Comparison of ENCODE assay signal across 6 cellular contexts in the genomic region with DNA sequence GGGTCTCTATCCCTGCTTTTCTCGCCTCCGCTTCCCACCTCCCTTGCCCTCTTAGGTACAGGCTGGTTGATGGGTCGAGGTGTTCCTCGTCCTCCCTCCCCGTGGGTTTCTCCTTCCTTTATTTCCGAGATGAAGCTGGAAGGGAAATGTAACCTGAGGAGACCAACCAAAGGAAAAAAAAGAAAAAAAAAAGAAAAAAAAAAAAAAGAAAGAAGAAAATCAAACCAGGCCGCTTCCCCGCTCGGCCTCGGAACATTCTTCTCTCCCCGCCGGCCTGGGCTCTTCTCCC. TPM values are rescaled to one million over a fixed set of nuclear protein-coding genes. Genes with fewer than 3 reads are reported as not detected.
A peak's percentile ranks its signal among the peaks of the same experiment; 100 is the strongest.
DNase-seq lines count a peak whose midpoint lies in the region; ATAC-seq and TF ChIP-seq lines count a peak whose summit lies in the region.

No MANE protein-coding gene starts in this region.

- no peaks in the 10 kb centered on the region for H3K9me3 ChIP-seq in SK-N-MC (ENCODE audit: low read depth, low read length)
- H3K9me3 ChIP-seq in left lung: no peaks in the 10 kb centered on the region

- TF ChIP-seq CTCF in AG04449 (IDR thresholded peaks at IDR 0.05; ENCODE audit: insufficient read depth, low read length, missing control alignments) (no peak), left lung (IDR thresholded peaks at IDR 0.05) (no peak)

- CTCF ChIA-PET in AG04449 (lab: Yijun Ruan, JAX): interaction anchor here (0.8 to 2.3 kb wide), 25 partner anchors 10 to 75 kb away, joined by 3 to 83 read pairs (median 7); a partner anchor contains a TSS

- ATAC-seq in left lung: no peak

- H3K27ac ChIP-seq in SK-N-MC: peak overlapping the region; percentile 97
- peak overlapping the region; percentile 78 to 94 for H3K27ac ChIP-seq in left lung

- DNase-seq in AG04449 (ENCODE audit: low read depth, low spot score) (no peak), SK-N-MC (ENCODE audit: low read depth, low spot score) (no peak), left lung (no peak), T-helper 1 cell (no peak), NCI-H2171 treated with DMSO at 0.1 percent for 48 hours (lab: John Stamatoyannopoulos, UW) (no peak), NCI-H1417 (lab: John Stamatoyannopoulos, UW) (no peak)

- H3K4me1 ChIP-seq in left lung: peaks cover 5 to 29% of the 10 kb centered on the region in 2 donors

- H3K27me3 ChIP-seq in left lung: peaks cover 0 to 58% of the 10 kb centered on the region in 2 donors

- peak overlapping the region; percentile 59 for H3K4me3 ChIP-seq in AG04449 (ENCODE audit: low read depth, low read length)
- H3K4me3 ChIP-seq in SK-N-MC: peak overlapping the region; percentile 96
- H3K4me3 ChIP-seq in left lung: peak overlapping the region; percentile 14 to 46

- intact Hi-C loops in left lung (cut with DNase I): loop anchor here in 1 of 2 donors (5.0 kb wide), 1 partner anchor 66 kb away; no protein-coding TSS in a partner anchor

- H3K9ac ChIP-seq in SK-N-MC (ENCODE audit: insufficient read length): peak overlapping the region; percentile 79

- H3K36me3 ChIP-seq in SK-N-MC (ENCODE audit: insufficient read depth, low read length) (no peaks in the 10 kb centered on the region; the same call in 1 of the 2 replicates), left lung (no peaks in the 10 kb centered on the region)

- POLR2A ChIA-PET in AG04449 (lab: Yijun Ruan, JAX): interaction anchor here (0.6 to 2.3 kb wide), 10 partner anchors 9 to 75 kb away, joined by 3 to 32 read pairs (median 4); a partner anchor contains a TSS

RNA-seq across cellular contexts. Expression of a gene that starts 1.7 kb away (rescaled TPM):
- total RNA-seq in left lung: 10 to 100 TPM; 39.4 to 64.2 TPM

RNA-seq across cellular contexts. Expression of a gene that starts 26.5 kb away (rescaled TPM):
- total RNA-seq in left lung: 10 to 100 TPM; 16.1 to 26.3 TPM

RNA-seq across cellular contexts. Expression of a gene that starts 31.4 kb away (rescaled TPM):
- total RNA-seq in left lung: 10 to 100 TPM; 38.2 to 45.2 TPM

RNA-seq across cellular contexts. Expression of a gene that starts 32.5 kb away (rescaled TPM):
- total RNA-seq in left lung: 10 to 100 TPM; 16.2 to 23.4 TPM

RNA-seq across cellular contexts. Expression of a gene that starts 55.0 kb away (rescaled TPM):
- 10 to 100 TPM in 1 of 2 donors, 1 to 10 TPM in 1; 5.9 to 26.1 TPM for total RNA-seq in left lung

Comparison
In these comparisons a context has a peak if more than half of its experiments do, and no peak if none do; other contexts are left out.
1. H3K4me3 ChIP-seq: peak in every context shown above with its lines; median percentile 96 in SK-N-MC; 59 in AG04449; 30 in left lung.